ENCODE assay signal across 1 cellular context in the genomic region with DNA sequence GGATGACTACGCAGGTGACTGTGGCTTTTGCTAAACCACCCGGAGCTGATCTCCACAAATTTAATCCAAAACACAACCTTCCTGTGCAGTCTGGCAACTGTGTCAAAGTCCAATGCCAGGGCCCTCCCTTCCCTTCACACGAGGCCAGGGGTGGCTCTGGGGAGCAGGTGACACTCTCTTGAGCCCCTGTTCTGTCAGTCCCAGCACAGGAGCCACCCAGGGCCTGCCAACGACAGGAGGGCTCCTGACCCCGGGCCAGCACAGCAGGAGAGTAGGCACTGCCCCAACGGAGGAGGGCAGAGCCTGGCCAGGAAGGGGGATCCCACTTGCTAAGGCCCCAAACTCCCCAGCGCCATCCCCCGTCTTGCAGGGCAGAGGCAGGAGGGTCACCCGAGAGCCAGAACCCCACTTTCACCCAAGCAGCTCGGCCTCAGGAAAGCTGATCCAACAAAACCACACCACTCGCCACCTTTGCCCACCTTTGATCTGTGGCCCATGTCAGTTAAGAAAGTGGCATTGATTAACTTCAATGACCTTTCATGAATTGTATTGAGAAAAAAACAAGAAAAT.
TF ChIP-seq lines count a peak whose summit lies in the region.

No MANE protein-coding gene starts in this region.

TF ChIP-seq in H1, 55 proteins besides CTCF, POLR2A, EP300 and RAD21:
- TF ChIP-seq GTF2F1 (IDR thresholded peaks at IDR 0.05; ENCODE audit: borderline replicate concordance, low read depth, low read length) (no peak), ZNF274 (IDR thresholded peaks at IDR 0.05; ENCODE audit: borderline replicate concordance, extremely low read depth, low read length) (no peak), BACH1 (IDR thresholded peaks at IDR 0.05; ENCODE audit: low read length) (no peak), MAFK (IDR thresholded peaks at IDR 0.05; ENCODE audit: low read depth, low read length) (no peak), YY1 (IDR thresholded peaks at IDR 0.05; ENCODE audit: low read depth, low read length) (no peak), TCF12 (IDR thresholded peaks at IDR 0.05; ENCODE audit: low read depth, low read length) (no peak)
TF ChIP-seq in H1: peak in this region for 0.
